Comparison of ENCODE assay signal across 1 cellular context in genomic region chr2:86584164-86584913, GRCh38.
TF ChIP-seq lines count a peak whose summit lies in the region.

No MANE protein-coding gene starts in this region.

TF ChIP-seq in K562, 482 proteins besides CTCF, POLR2A, EP300 and RAD21 (continued from another document):
- TF ChIP-seq TFE3 (CRISPR knock-in tag; IDR thresholded peaks at IDR 0.05) (no peak), DEAF1 (CRISPR knock-in tag; IDR thresholded peaks at IDR 0.05) (no peak), E2F5 (CRISPR knock-in tag; IDR thresholded peaks at IDR 0.05) (no peak), ARID4B (CRISPR knock-in tag; IDR thresholded peaks at IDR 0.05) (no peak), ESRRA (IDR thresholded peaks at IDR 0.05; ENCODE audit: borderline replicate concordance, low read depth) (no peak), NBN (IDR thresholded peaks at IDR 0.05; ENCODE audit: low read depth) (no peak; the same call in 1 of the 2 replicates), TRIM28 (IDR thresholded peaks at IDR 0.05) (no peak), ZNF3 (CRISPR knock-in tag; IDR thresholded peaks at IDR 0.05) (no peak), KAT7 (CRISPR knock-in tag; IDR thresholded peaks at IDR 0.05; ENCODE audit: borderline replicate concordance) (no peak), CHAMP1 (IDR thresholded peaks at IDR 0.05) (0 out of 2 replicates have a peak, but pooled peaks have one; percentile 20), XRCC4 (IDR thresholded peaks at IDR 0.05; ENCODE audit: extremely low read depth, insufficient read depth, insufficient read length) (no peak), ZBTB26 (CRISPR knock-in tag; IDR thresholded peaks at IDR 0.05) (no peak), CBX5 (IDR thresholded peaks at IDR 0.05; ENCODE audit: borderline replicate concordance, low read depth) (no peak), ZKSCAN3 (CRISPR knock-in tag; IDR thresholded peaks at IDR 0.05) (no peak), ZFP91 (CRISPR knock-in tag; IDR thresholded peaks at IDR 0.05) (no peak), ZNF174 (CRISPR knock-in tag; IDR thresholded peaks at IDR 0.05) (no peak)
